9 cellular contexts compared by ENCODE assay signal in the genomic region with DNA sequence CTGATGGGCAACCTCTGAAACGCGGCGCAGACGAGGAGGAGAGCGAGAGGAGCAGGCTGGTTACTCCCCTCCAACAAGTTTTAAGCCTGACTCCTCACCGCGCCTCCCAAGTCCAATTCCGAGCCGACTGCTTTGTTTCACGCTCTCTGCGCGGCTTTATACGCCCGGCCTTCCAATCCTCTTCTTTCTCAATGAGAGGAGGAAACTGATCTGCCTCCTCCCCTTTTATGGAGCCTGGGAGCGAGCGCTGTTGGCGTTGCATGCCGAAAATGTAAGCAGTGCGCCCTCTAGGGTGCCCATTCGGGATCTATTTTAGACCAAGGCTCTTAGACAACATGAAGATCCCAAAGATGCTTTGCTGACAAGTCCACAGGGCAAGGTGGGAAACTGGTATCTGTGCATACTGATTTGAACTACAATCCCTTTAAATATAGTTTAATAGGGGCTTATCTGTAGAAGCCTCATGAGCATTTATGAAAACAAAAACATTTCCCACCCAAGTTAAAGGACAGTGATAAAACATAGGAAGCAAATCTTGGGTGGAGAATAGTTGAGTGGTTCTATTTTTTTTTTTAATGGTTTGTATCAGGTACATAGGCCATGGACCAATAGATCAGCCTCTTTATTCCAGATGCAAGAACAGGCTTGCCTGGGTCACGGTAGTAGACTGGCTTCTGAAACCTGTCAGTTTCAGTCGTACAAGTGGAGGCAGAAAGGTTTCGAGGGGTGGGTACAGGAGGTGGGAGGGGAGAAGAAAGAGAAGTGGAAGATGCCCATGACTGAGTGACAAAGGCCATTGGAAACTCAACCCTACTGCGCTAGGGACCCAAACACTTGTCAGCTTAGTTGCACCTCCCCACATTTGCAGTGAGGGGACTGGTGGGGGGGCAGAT. TPM values are rescaled to one million over a fixed set of nuclear protein-coding genes. Genes with fewer than 3 reads are reported as not detected.
DNase-seq lines count a peak whose midpoint lies in the region; ATAC-seq, FAIRE-seq and TF ChIP-seq lines count a peak whose summit lies in the region.
"Had no signal": no experiment of that assay in that cellular context is flagged by ENCODE, and none has a peak within 500 bp of the region (broad histone marks: within the 10 kb centered on the region; RNA-seq: fewer than 3 reads in every experiment).

A gene with protein sequence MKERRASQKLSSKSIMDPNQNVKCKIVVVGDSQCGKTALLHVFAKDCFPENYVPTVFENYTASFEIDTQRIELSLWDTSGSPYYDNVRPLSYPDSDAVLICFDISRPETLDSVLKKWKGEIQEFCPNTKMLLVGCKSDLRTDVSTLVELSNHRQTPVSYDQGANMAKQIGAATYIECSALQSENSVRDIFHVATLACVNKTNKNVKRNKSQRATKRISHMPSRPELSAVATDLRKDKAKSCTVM (minus strand): TSS at position 131 of the 893 bp plus-strand sequence. CDS start 250 bp downstream, outside the sequence.

- H3K4me1 Mint-ChIP-seq in Calu3 (ENCODE audit: low read depth, unreplicated experiment), result peaks cover 18% of the 10 kb centered on the region
- peaks cover 7% of the 10 kb centered on the region for H3K4me1 Mint-ChIP-seq in activated T-helper 17 cell treated with anti-CD3 and anti-CD28 coated beads, Interleukin-2, amount 50 U/mL, for 72 hours

- DNase-seq in Calu3 (peak; percentile 96), NCI-H510A (lab: John Stamatoyannopoulos, UW) (peak; percentile 90), nucleus accumbens (lab: John Stamatoyannopoulos, UW) (peak in 54 of 56 donors; percentile 29 to 96 (median 79)), urothelium cell line (ENCODE audit: low spot score) (peak; percentile 93)

- H3K9me3 Mint-ChIP-seq in Calu3 (ENCODE audit: low read depth, unreplicated experiment), result no peaks in the 10 kb centered on the region
- H3K9me3 Mint-ChIP-seq in activated T-helper 17 cell treated with anti-CD3 and anti-CD28 coated beads, Interleukin-2, amount 50 U/mL, for 72 hours, result no peaks in the 10 kb centered on the region

- no peak for FAIRE-seq in urothelium cell line (lab: Jason Lieb, UNC)
- FAIRE-seq: islet of Langerhans had no signal

- WGBS in gastroesophageal sphincter (ENCODE audit: low coverage in 1 of 2), 2 donors, result 9 to 13% methylated on average over 17 to 23 of the region's 24 CpGs

- peaks cover 51% of the 10 kb centered on the region for H3K36me3 Mint-ChIP-seq in Calu3 (ENCODE audit: insufficient read depth, unreplicated experiment)
- no peaks in the 10 kb centered on the region for H3K36me3 Mint-ChIP-seq in activated T-helper 17 cell treated with anti-CD3 and anti-CD28 coated beads, Interleukin-2, amount 50 U/mL, for 72 hours (ENCODE audit: low read depth)

- H3K4me1 ChIP-seq in gastroesophageal sphincter, result peaks cover 5 to 23% (median 9%) of the 10 kb centered on the region in 3 donors

- intact Hi-C loops in Calu3 (cut with micrococcal nuclease; ENCODE audit: unreplicated experiment), result loop anchor here (1.0 to 5.0 kb wide), 4 partner anchors 39 to 689 kb away; no protein-coding TSS in a partner anchor

- peaks cover 8% of the 10 kb centered on the region for H3K27me3 Mint-ChIP-seq in Calu3 (ENCODE audit: unreplicated experiment)
- peaks cover 48% of the 10 kb centered on the region for H3K27me3 Mint-ChIP-seq in activated T-helper 17 cell treated with anti-CD3 and anti-CD28 coated beads, Interleukin-2, amount 50 U/mL, for 72 hours

- no peaks in the 10 kb centered on the region for H3K36me3 ChIP-seq in gastroesophageal sphincter

- TF ChIP-seq EP300 in gastroesophageal sphincter (IDR thresholded peaks at IDR 0.05), result no peak

- peak; percentile 97 for TF ChIP-seq POLR2A in gastroesophageal sphincter (IDR thresholded peaks at IDR 0.05)

- BruUV-seq in Calu3 (replicated peaks; lab: Mats Ljungman, UMichigan), result no TSS peak

- ATAC-seq in GM19372 (IDR thresholded peaks at IDR 0.05; ENCODE audit: low read depth, unreplicated experiment), result peak; percentile 61
- peak; percentile 80 for ATAC-seq in HG03460 (IDR thresholded peaks at IDR 0.05; ENCODE audit: unreplicated experiment)
- peak; percentile 65 for ATAC-seq in activated T-helper 17 cell treated with anti-CD3 and anti-CD28 coated beads, Interleukin-2, amount 50 U/mL, for 72 hours (replicated peaks)
- ATAC-seq in gastroesophageal sphincter, result peak; percentile 87

- peak within 1 kb of the TSS; percentile 86 to 98 (median 96) for H3K27ac ChIP-seq in gastroesophageal sphincter

- CTCF ChIA-PET in Calu3 (lab: Charles Lee), result interaction anchor here (0.5 kb wide), 1 partner anchor 206 kb away, joined by 3 read pairs; no protein-coding TSS in a partner anchor

- peak within 1 kb of the TSS; percentile 84 to 98 for H3K4me3 ChIP-seq in gastroesophageal sphincter

- no peaks in the 10 kb centered on the region for H3K9me3 ChIP-seq in gastroesophageal sphincter

- H3K4me3 Mint-ChIP-seq in Calu3 (ENCODE audit: low read depth, unreplicated experiment), result peak within 1 kb of the TSS; percentile 94
- H3K4me3 Mint-ChIP-seq in activated T-helper 17 cell treated with anti-CD3 and anti-CD28 coated beads, Interleukin-2, amount 50 U/mL, for 72 hours, result peak within 1 kb of the TSS; percentile 52

- H3K27me3 ChIP-seq in gastroesophageal sphincter, result no peaks in the 10 kb centered on the region

- TF ChIP-seq CTCF in Calu3 (IDR thresholded peaks at IDR 0.05; ENCODE audit: unreplicated experiment), result peak; percentile 67
- TF ChIP-seq CTCF in gastroesophageal sphincter (IDR thresholded peaks at IDR 0.05), result peak; percentile 66 to 91 (median 88)

- peak within 1 kb of the TSS; percentile 99 for H3K27ac Mint-ChIP-seq in Calu3 (ENCODE audit: unreplicated experiment)
- H3K27ac Mint-ChIP-seq in activated T-helper 17 cell treated with anti-CD3 and anti-CD28 coated beads, Interleukin-2, amount 50 U/mL, for 72 hours, result no peak within 1 kb of the TSS

RNA-seq across cellular contexts. Expression of the gene that starts here (rescaled TPM):
- 118 and 143 TPM in 2 replicates for total RNA-seq in Calu3 (2022)
- not detected for total RNA-seq in activated T-helper 17 cell treated with anti-CD3 and anti-CD28 coated beads, Interleukin-2, amount 50 U/mL, for 72 hours
- 100 to 1,000 TPM in 2 of 4 donors, 10 to 100 TPM in 2; 31.0 to 154 (median 81.0) TPM for total RNA-seq in gastroesophageal sphincter

Comparison
In these comparisons a context has a peak if more than half of its experiments do, and no peak if none do; other contexts are left out.
1. Peak in every context shown above with its lines: DNase-seq, ATAC-seq, H3K4me3 ChIP-seq and H3K27ac ChIP-seq.
2. RNA of the gene that starts here (total RNA-seq): 118 to 143 TPM in Calu3 and 31.0 to 154 TPM in gastroesophageal sphincter; not detected in activated T-helper 17 cell treated with anti-CD3 and anti-CD28 coated beads, Interleukin-2, amount 50 U/mL, for 72 hours; every median in the first group is over 10 times any median in the second.
3. Peak in ATAC-seq in activated T-helper 17 cell treated with anti-CD3 and anti-CD28 coated beads, Interleukin-2, amount 50 U/mL, for 72 hours; RNA of the gene not detected or under 1 TPM.